Comparison of ENCODE assay signal across 1 cellular context in the genomic region with DNA sequence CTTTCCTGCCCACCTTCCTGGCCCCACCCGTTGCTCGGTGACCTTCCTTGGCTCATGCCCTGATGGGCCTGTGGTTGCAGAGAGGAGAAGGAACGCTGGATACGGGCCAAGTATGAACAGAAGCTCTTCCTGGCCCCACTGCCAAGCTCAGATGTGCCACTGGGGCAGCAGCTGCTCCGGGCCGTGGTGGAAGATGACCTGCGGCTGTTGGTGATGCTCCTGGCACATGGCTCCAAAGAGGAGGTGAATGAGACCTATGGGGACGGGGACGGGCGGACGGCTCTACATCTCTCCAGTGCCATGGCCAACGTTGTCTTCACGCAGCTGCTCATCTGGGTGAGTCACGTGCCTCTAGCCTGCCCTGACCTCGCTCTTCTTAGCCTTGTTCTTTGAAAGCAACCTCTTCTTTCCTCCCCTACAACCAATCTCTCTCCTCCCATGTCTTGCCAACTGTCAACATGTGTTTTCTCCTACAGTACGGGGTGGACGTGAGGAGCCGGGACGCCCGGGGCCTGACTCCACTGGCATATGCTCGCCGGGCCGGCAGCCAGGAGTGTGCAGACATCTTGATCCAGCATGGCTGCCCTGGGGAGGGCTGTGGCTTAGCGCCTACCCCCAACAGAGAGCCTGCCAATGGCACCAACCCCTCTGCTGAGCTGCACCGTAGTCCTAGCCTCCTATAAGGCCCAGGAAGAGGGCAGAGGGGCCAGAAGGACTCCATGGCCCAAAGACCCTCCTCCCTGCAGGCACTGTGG.
TF ChIP-seq lines count a peak whose summit lies in the region.

No MANE protein-coding gene starts in this region.

TF ChIP-seq in IMR-90, 13 proteins besides CTCF, POLR2A, EP300 and RAD21:
- TF ChIP-seq CHD1 (IDR thresholded peaks at IDR 0.05; ENCODE audit: low read depth, low read length) (no peak), MAZ (IDR thresholded peaks at IDR 0.05; ENCODE audit: borderline replicate concordance, low read depth, low read length) (no peak), USF2 (IDR thresholded peaks at IDR 0.05; ENCODE audit: low read depth, low read length) (no peak), SMC3 (IDR thresholded peaks at IDR 0.05; ENCODE audit: low read depth, low read length) (no peak)
